16 cellular contexts compared by ENCODE assay signal in genomic region chr6:166402582-166403277, GRCh38. TPM values are rescaled to one million over a fixed set of nuclear protein-coding genes. Genes with fewer than 3 reads are reported as not detected.
A peak's percentile ranks its signal among the peaks of the same experiment; 100 is the strongest.
DNase-seq lines count a peak whose midpoint lies in the region; ATAC-seq, FAIRE-seq and TF ChIP-seq lines count a peak whose summit lies in the region.
"Had no signal": no experiment of that assay in that cellular context is flagged by ENCODE, and none has a peak within 500 bp of the region (broad histone marks: within the 10 kb centered on the region; RNA-seq: fewer than 3 reads in every experiment).

No MANE protein-coding gene starts in this region.

- peaks cover 0 to 2% of the 10 kb centered on the region in 2 experiments; a peak in 1 of 5 replicates for H3K9me3 Mint-ChIP-seq in H9
- no peaks in the 10 kb centered on the region for H3K9me3 Mint-ChIP-seq in T-helper 2 cell treated with Interferon-gamma antibody and Interleukin-4, amounts not matched to agents 5 μg/mL and 100 μg/mL, for 36 hours
- H3K9me3 Mint-ChIP-seq: type B pancreatic cell had no signal

- no peak overlapping the region for H3K4me3 Mint-ChIP-seq in H9
- H3K4me3 Mint-ChIP-seq in T-helper 2 cell treated with Interferon-gamma antibody and Interleukin-4, amounts not matched to agents 5 μg/mL and 100 μg/mL, for 36 hours = no peak overlapping the region
- H3K4me3 Mint-ChIP-seq: type B pancreatic cell had no signal

- H4K20me1 ChIP-seq in H9 (ENCODE audit: control insufficient read depth, insufficient read depth, insufficient read length) = no peaks in the 10 kb centered on the region

- TF ChIP-seq CTCF in H9 (conservative IDR thresholded peaks at IDR 0.05) = no peak
- no peak for TF ChIP-seq CTCF in heart right ventricle (IDR thresholded peaks at IDR 0.05)
- TF ChIP-seq CTCF in kidney (IDR thresholded peaks at IDR 0.05; ENCODE audit: borderline replicate concordance, extremely low read depth, insufficient read depth) = no peak

- H3K9ac ChIP-seq in H9 (ENCODE audit: extremely low read depth, insufficient read length, low read length) = no peak overlapping the region
- H3K9ac ChIP-seq in kidney (ENCODE audit: low read length in 2 of 2) = no peak overlapping the region

- no peaks in the 10 kb centered on the region for H3K9me3 ChIP-seq in H9 (ENCODE audit: control insufficient read depth, low read depth, low read length)
- H3K9me3 ChIP-seq in heart right ventricle = peaks cover 0 to 3% (median 0%) of the 10 kb centered on the region in 11 donors
- H3K9me3 ChIP-seq in kidney (ENCODE audit: control insufficient read depth in 1 of 2, low read length in 2 of 2) = no peaks in the 10 kb centered on the region
- H3K9me3 ChIP-seq: heart left ventricle had no signal

- intact Hi-C loops in heart right ventricle (cut with DNase I) = loop anchor here in 9 of 10 donors (5.0 to 10.0 kb wide), 6 partner anchors 90 to 518 kb away; partner anchors contain the start of gene TBXT (in 1 of the 9)
- intact Hi-C loops in kidney (cut with DNase I) = loop anchor here (10.0 kb wide), 1 partner anchor 128 kb away; no protein-coding TSS in a partner anchor

- no peak overlapping the region for H2AK5ac ChIP-seq in H9 (ENCODE audit: insufficient read length, low read length)

- H3K23me2 ChIP-seq in H9 (ENCODE audit: insufficient read length, low read depth, low read length, poor library complexity, severe bottlenecking) = no peaks in the 10 kb centered on the region

- H3T11ph ChIP-seq in H9 (ENCODE audit: low read length) = no peak overlapping the region

- H2BK20ac ChIP-seq in H9 (ENCODE audit: low read depth, low read length, poor library complexity, severe bottlenecking) = no peak overlapping the region

- H3K36me3 ChIP-seq in heart right ventricle = no peaks in the 10 kb centered on the region
- H3K36me3 ChIP-seq in kidney (ENCODE audit: control insufficient read depth in 1 of 2, insufficient read depth in 2 of 2, low read length in 2 of 2) = no peaks in the 10 kb centered on the region
- H3K36me3 ChIP-seq: heart left ventricle had no signal

- no peak overlapping the region for H3K56ac ChIP-seq in H9 (ENCODE audit: insufficient read length, low read depth, low read length)

- no peak overlapping the region for H3K14ac ChIP-seq in H9 (ENCODE audit: insufficient read depth, low read length)

- no peak overlapping the region for H2BK12ac ChIP-seq in H9 (ENCODE audit: insufficient read length, low read depth, low read length)

- no peak overlapping the region for H2BK120ac ChIP-seq in H9 (ENCODE audit: low read depth, low read length, poor library complexity, severe bottlenecking)

- H3K27ac Mint-ChIP-seq in H9 = no peak overlapping the region
- no peak overlapping the region for H3K27ac Mint-ChIP-seq in T-helper 2 cell treated with Interferon-gamma antibody and Interleukin-4, amounts not matched to agents 5 μg/mL and 100 μg/mL, for 36 hours
- H3K27ac Mint-ChIP-seq: type B pancreatic cell had no signal

- no peak for FAIRE-seq in kidney (lab: Jason Lieb, UNC)
- FAIRE-seq: GM12892, TTC549 had no signal

- peaks cover 11% of the 10 kb centered on the region for H3K27me3 Mint-ChIP-seq in H9 (ENCODE audit: low read depth)
- H3K27me3 Mint-ChIP-seq in T-helper 2 cell treated with Interferon-gamma antibody and Interleukin-4, amounts not matched to agents 5 μg/mL and 100 μg/mL, for 36 hours (ENCODE audit: low read depth) = peaks cover 6% of the 10 kb centered on the region

- H3K79me1 ChIP-seq in H9 (ENCODE audit: insufficient read depth, low read depth, low read length, poor library complexity, severe bottlenecking) = no peaks in the 10 kb centered on the region

- no peak overlapping the region for H2AFZ ChIP-seq in H9 (ENCODE audit: low read length)

- H4K8ac ChIP-seq in H9 (replicated peaks; ENCODE audit: insufficient read length, low read depth, low read length) = no peak overlapping the region

- H4K91ac ChIP-seq in H9 (ENCODE audit: insufficient read length, low read depth, low read length) = no peak overlapping the region

- no peaks in the 10 kb centered on the region for H3K36me3 Mint-ChIP-seq in H9 (ENCODE audit: insufficient read depth in 1 of 3, low read depth in 3 of 3)
- no peaks in the 10 kb centered on the region for H3K36me3 Mint-ChIP-seq in T-helper 2 cell treated with Interferon-gamma antibody and Interleukin-4, amounts not matched to agents 5 μg/mL and 100 μg/mL, for 36 hours (ENCODE audit: low read depth)
- H3K36me3 Mint-ChIP-seq: type B pancreatic cell had no signal

- H3K4ac ChIP-seq in H9 (ENCODE audit: low read depth, low read length) = no peak overlapping the region

- no peak overlapping the region for H2BK5ac ChIP-seq in H9 (ENCODE audit: insufficient read length, low read length)

- H3K27me3 ChIP-seq in H9 (ENCODE audit: insufficient read depth, low read length) (no peaks in the 10 kb centered on the region), heart right ventricle (peaks cover 0 to 16% (median 0%) of the 10 kb centered on the region in 7 donors)
- H3K27me3 ChIP-seq: dorsolateral prefrontal cortex had no signal

- DNase-seq in DMS79 treated with DMSO at 0.1 percent for 48 hours (lab: John Stamatoyannopoulos, UW) (peak; percentile 9), DMS79 (lab: John Stamatoyannopoulos, UW) (no peak), H9 (peak; percentile 11), amniotic epithelial cell (ENCODE audit: low read depth) (peak; percentile 50), kidney tubule cell (ENCODE audit: low spot score) (peak; percentile 55), heart right ventricle (no peak), kidney (no peak)
- no peak for DNase-seq in T-helper 2 cell treated with Interferon-gamma antibody and Interleukin-4, amounts not matched to agents 5 μg/mL and 100 μg/mL, for 36 hours (ENCODE audit: low spot score)
- DNase-seq: heart left ventricle; stimulated activated CD4-positive, alpha-beta T cell treated with anti-CD3 and anti-CD28 coated beads, Interleukin-15, amount 100 ng/mL, for 24 hours had no signal

- no CpG with 5 or more reads among the region's 6 CpGs for WGBS in H9 (ENCODE audit: extremely low coverage, insufficient read length, low lambda C conversion rate)
- WGBS in heart right ventricle, 2 donors = 37 to 50% methylated on average over 5 to 6 of the region's 6 CpGs

- peaks cover 2% of the 10 kb centered on the region; the same call in 1 of the 2 replicates for H3K79me2 ChIP-seq in H9 (ENCODE audit: insufficient read depth, low read length)

- no peak overlapping the region for H3K18ac ChIP-seq in H9 (ENCODE audit: insufficient read length, low read depth, low read length)

- peaks cover 5 to 6% of the 10 kb centered on the region in 2 experiments for H3K4me1 Mint-ChIP-seq in H9
- H3K4me1 Mint-ChIP-seq in T-helper 2 cell treated with Interferon-gamma antibody and Interleukin-4, amounts not matched to agents 5 μg/mL and 100 μg/mL, for 36 hours (ENCODE audit: low read depth) = peaks cover 4% of the 10 kb centered on the region

- no peak overlapping the region for H2BK15ac ChIP-seq in H9 (ENCODE audit: low read depth, low read length)

- H4K5ac ChIP-seq in H9 (ENCODE audit: insufficient read length, low read depth, low read length) = no peak overlapping the region

- no peak for ATAC-seq in heart right ventricle
- ATAC-seq: heart left ventricle had no signal

- H3K4me2 ChIP-seq in H9 (ENCODE audit: insufficient read depth, insufficient read length, low read length) = no peak overlapping the region

- H3K27ac ChIP-seq in H9 (ENCODE audit: insufficient read length, low read depth, low read length) = no peak overlapping the region
- no peak overlapping the region for H3K27ac ChIP-seq in heart right ventricle
- H3K27ac ChIP-seq in kidney (ENCODE audit: low read depth in 2 of 2, low read length in 2 of 2) = no peak overlapping the region
- H3K27ac ChIP-seq: 22Rv1, dorsolateral prefrontal cortex, heart left ventricle, HL-60 had no signal

- H3K4me3 ChIP-seq in heart right ventricle (no peak overlapping the region), kidney (ENCODE audit: low read length in 2 of 2) (no peak overlapping the region)
- H3K4me3 ChIP-seq: dorsolateral prefrontal cortex, heart left ventricle had no signal

- H3K4me1 ChIP-seq in H9 (ENCODE audit: insufficient read depth, low read length) (0 out of 2 replicates have a peak, but pooled peaks cover 2% of the 10 kb centered on the region), heart right ventricle (peaks cover 0 to 4% (median 0%) of the 10 kb centered on the region in 9 donors), kidney (ENCODE audit: control insufficient read depth in 1 of 2, insufficient read depth in 1 of 2, low read depth in 1 of 2, low read length in 2 of 2) (peaks cover 2 to 4% of the 10 kb centered on the region in 2 donors)
- H3K4me1 ChIP-seq: heart left ventricle had no signal

- no peak overlapping the region for H3K23ac ChIP-seq in H9 (ENCODE audit: insufficient read length, low read depth, low read length)

RNA-seq across cellular contexts. Expression of gene MPC1, which starts 20.0 kb away (rescaled TPM):
- total RNA-seq in H9 (2021) (9.7 and 10.0 TPM in 2 replicates), heart right ventricle (100 to 1,000 TPM; 276 to 736 (median 588) TPM), kidney (74.1 TPM)
- polyA plus RNA-seq in heart right ventricle (100 to 1,000 TPM; 358 to 359 TPM), kidney (ENCODE audit: insufficient read depth, low read depth, low replicate concordance) (313 TPM)

Comparison
In these comparisons a context has a peak if more than half of its experiments do, and no peak if none do; other contexts are left out.
1. DNase-seq: peak in DMS79 treated with DMSO at 0.1 percent for 48 hours (single experiment), H9 (single experiment), amniotic epithelial cell (single experiment) and kidney tubule cell (single experiment); none in DMS79 (single experiment), T-helper 2 cell treated with Interferon-gamma antibody and Interleukin-4, amounts not matched to agents 5 μg/mL and 100 μg/mL, for 36 hours (single experiment), heart right ventricle (0 of 2) and kidney (single experiment).